1 cellular context compared by ENCODE assay signal in the genomic region with DNA sequence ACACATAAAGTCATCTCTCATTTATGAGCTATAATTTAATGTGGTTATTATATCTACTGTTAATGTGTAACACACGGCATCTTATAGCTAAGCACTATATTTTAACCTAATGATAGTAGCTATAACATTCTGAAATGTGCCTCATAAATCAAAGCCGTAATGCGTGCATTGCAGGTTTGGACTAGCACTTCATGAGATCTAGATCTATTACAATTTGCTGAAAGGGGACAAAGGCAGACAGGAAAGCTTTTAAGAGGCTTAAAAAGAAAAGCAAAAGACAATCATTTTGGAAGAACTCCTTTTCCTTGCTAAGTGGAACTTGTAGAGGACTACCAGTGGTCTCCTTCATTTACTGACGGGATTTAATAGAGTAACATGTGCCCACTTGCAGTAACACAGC.
TF ChIP-seq lines count a peak whose summit lies in the region.

No MANE protein-coding gene starts in this region.

TF ChIP-seq in HEK293, 187 proteins besides CTCF, POLR2A, EP300 and RAD21 (continued from another document):
- TF ChIP-seq REST (tag by site-specific recombination; IDR thresholded peaks at IDR 0.05): no peak
- no peak for TF ChIP-seq ZNF37A (tag by site-specific recombination; IDR thresholded peaks at IDR 0.05)
- no peak for TF ChIP-seq ZNF280C (tag by site-specific recombination; IDR thresholded peaks at IDR 0.05)
